1 cellular context compared by ENCODE assay signal in genomic region chr19:47518139-47518538, GRCh38.
TF ChIP-seq lines count a peak whose summit lies in the region.

No MANE protein-coding gene starts in this region.

TF ChIP-seq in K562, 482 proteins besides CTCF, POLR2A, EP300 and RAD21:
- TF ChIP-seq, protein P1, sequence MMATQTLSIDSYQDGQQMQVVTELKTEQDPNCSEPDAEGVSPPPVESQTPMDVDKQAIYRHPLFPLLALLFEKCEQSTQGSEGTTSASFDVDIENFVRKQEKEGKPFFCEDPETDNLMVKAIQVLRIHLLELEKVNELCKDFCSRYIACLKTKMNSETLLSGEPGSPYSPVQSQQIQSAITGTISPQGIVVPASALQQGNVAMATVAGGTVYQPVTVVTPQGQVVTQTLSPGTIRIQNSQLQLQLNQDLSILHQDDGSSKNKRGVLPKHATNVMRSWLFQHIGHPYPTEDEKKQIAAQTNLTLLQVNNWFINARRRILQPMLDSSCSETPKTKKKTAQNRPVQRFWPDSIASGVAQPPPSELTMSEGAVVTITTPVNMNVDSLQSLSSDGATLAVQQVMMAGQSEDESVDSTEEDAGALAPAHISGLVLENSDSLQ (IDR thresholded peaks at IDR 0.05): 0 out of 2 replicates have a peak, but pooled peaks have one; percentile 10
- TF ChIP-seq ZBTB1 (CRISPR knock-in tag; IDR thresholded peaks at IDR 0.05; ENCODE audit: borderline replicate concordance, low read depth) (peak; percentile 61; the same call in 1 of the 2 replicates), ILK (tag; IDR thresholded peaks at IDR 0.05; ENCODE audit: borderline replicate concordance, low read depth) (no peak)
